8 cellular contexts compared by ENCODE assay signal in the genomic region with DNA sequence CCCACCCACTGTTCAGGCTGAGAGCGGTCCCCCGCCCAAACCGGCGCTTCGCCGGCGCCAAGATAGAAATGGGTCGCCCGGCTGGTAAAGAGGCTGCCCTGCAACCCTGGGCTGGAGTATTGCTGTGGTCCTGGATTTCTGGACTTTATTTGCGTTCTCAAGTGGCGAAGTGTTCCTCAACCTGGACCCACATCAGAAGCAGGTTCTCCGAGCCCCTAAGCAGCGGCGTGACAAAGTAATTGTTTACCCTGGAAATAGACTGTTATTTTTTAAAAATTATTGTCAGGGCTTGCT. TPM values are rescaled to one million over a fixed set of nuclear protein-coding genes. Genes with fewer than 3 reads are reported as not detected.
DNase-seq lines count a peak whose midpoint lies in the region; ATAC-seq, FAIRE-seq and TF ChIP-seq lines count a peak whose summit lies in the region.

No MANE protein-coding gene starts in this region.

- H3K9me3 ChIP-seq in CD4-positive, alpha-beta T cell (ENCODE audit: control insufficient read depth, low read length) = no peaks in the 10 kb centered on the region
- H3K9me3 ChIP-seq in HCT116 (ENCODE audit: control insufficient read depth in 1 of 2, insufficient read depth in 1 of 2, low read depth in 1 of 2, low read length in 2 of 2) (no peaks in the 10 kb centered on the region), SK-N-SH (no peaks in the 10 kb centered on the region)

- H3K4me2 ChIP-seq in HCT116 (ENCODE audit: low read length) = peak overlapping the region; percentile 78
- peak overlapping the region; percentile 86 for H3K4me2 ChIP-seq in SK-N-SH

- H3K27me3 ChIP-seq in CD4-positive, alpha-beta T cell (ENCODE audit: control insufficient read depth, insufficient read depth, low read length) = no peaks in the 10 kb centered on the region
- H3K27me3 ChIP-seq in HCT116 (ENCODE audit: insufficient read depth, low read length) (no peaks in the 10 kb centered on the region), SK-N-SH (ENCODE audit: insufficient read depth) (no peaks in the 10 kb centered on the region)

- no peaks in the 10 kb centered on the region for H3K9me3 Mint-ChIP-seq in CD4-positive, alpha-beta T cell
- H3K9me3 Mint-ChIP-seq in progenitor cell of endocrine pancreas (ENCODE audit: low read depth) = no peaks in the 10 kb centered on the region

- peak overlapping the region; percentile 94 for H3K4me3 Mint-ChIP-seq in CD4-positive, alpha-beta T cell
- H3K4me3 Mint-ChIP-seq in progenitor cell of endocrine pancreas (ENCODE audit: low read depth) = peak overlapping the region; percentile 88

- BruUV-seq in HCT116 (replicated peaks; lab: Mats Ljungman, UMichigan) = TSS peak; percentile 84

- no peak for ATAC-seq in CD4-positive, alpha-beta T cell (ENCODE audit: poor library complexity)
- peak; percentile 60 for ATAC-seq in HCT116

- WGBS in SK-N-SH (ENCODE audit: low lambda C conversion rate) = 4% methylated on average over 13 of the region's 14 CpGs

- H3K9me2 ChIP-seq in HCT116 (ENCODE audit: insufficient read depth) (no peaks in the 10 kb centered on the region), SK-N-SH (no peaks in the 10 kb centered on the region)

- RAD21 ChIA-PET in HCT116 (lab: Charles Lee; ENCODE audit: low non-redundant PET in 1 of 2, low total read pairs in 2 of 2, uncharacterized antibody in 2 of 2, unreplicated experiment in 2 of 2) = no interaction called here

- peak overlapping the region; percentile 79 to 87 for H3K4me3 ChIP-seq in HCT116 (replicated peaks in 1 of 2; ENCODE audit: low read depth in 1 of 2, low read length in 2 of 2)
- H3K4me3 ChIP-seq in SK-N-SH (ENCODE audit: low read depth in 2 of 2, low read length in 1 of 2) = peak overlapping the region; percentile 85 to 87
- H3K4me3 ChIP-seq in fibroblast of pulmonary artery (replicated peaks; ENCODE audit: low read depth, low read length) = peak overlapping the region; percentile 87

- H3K4me1 ChIP-seq in HCT116 (ENCODE audit: control insufficient read depth in 1 of 2, insufficient read depth in 2 of 2, low read length in 2 of 2) = peaks cover 7 to 20% of the 10 kb centered on the region in 2 experiments; a peak in 3 of 4 replicates
- H3K4me1 ChIP-seq in SK-N-SH (ENCODE audit: control insufficient read depth in 1 of 2, insufficient read depth in 2 of 2, low read depth in 1 of 2, low read length in 1 of 2) = peaks cover 4 to 6% of the 10 kb centered on the region in 2 experiments; a peak in 2 of 4 replicates

- H3K36me3 Mint-ChIP-seq in CD4-positive, alpha-beta T cell (ENCODE audit: low read depth) = peaks cover 5% of the 10 kb centered on the region
- peaks cover 1% of the 10 kb centered on the region for H3K36me3 Mint-ChIP-seq in progenitor cell of endocrine pancreas (ENCODE audit: insufficient read depth)

- peaks cover 39% of the 10 kb centered on the region for H3K4me1 Mint-ChIP-seq in CD4-positive, alpha-beta T cell (ENCODE audit: low read depth)
- peaks cover 13% of the 10 kb centered on the region for H3K4me1 Mint-ChIP-seq in progenitor cell of endocrine pancreas (ENCODE audit: low read depth)

- H4K20me1 ChIP-seq in HCT116 (ENCODE audit: insufficient read depth) (no peaks in the 10 kb centered on the region), SK-N-SH (ENCODE audit: insufficient read depth) (peaks cover 25% of the 10 kb centered on the region)

- POLR2A ChIA-PET in CD4-positive, alpha-beta T cell (lab: Charles Lee) = no interaction called here
- POLR2A ChIA-PET in HCT116 (lab: Charles Lee) = no interaction called here
- POLR2A ChIA-PET in SK-N-SH (lab: Yijun Ruan, JAX) = no interaction called here

- intact Hi-C loops in CD4-positive, alpha-beta T cell (cut with DNase I, micrococcal nuclease) = loop anchor here (2.0 to 10.0 kb wide), 5 partner anchors 56 to 464 kb away; partner anchors contain the start of gene GPD1L (in 1 of the 2)
- intact Hi-C loops in HCT116 (cut with micrococcal nuclease) = loop anchor here (5.0 kb wide), 1 partner anchor 179 kb away; the partner anchor contains the start of gene CMTM7

- CTCF ChIA-PET in CD4-positive, alpha-beta T cell (lab: Charles Lee) = no interaction called here
- CTCF ChIA-PET in HCT116 (lab: Charles Lee) (no interaction called here), SK-N-SH (lab: Yijun Ruan, JAX) (no interaction called here)

- H2AFZ ChIP-seq in HCT116 (ENCODE audit: low read depth, low read length, poor library complexity, severe bottlenecking) = peak overlapping the region; percentile 46
- H2AFZ ChIP-seq in SK-N-SH (ENCODE audit: low read depth) = peak overlapping the region; percentile 89

- TF ChIP-seq RAD21 in HCT116 (IDR thresholded peaks at IDR 0.05; ENCODE audit: low read depth) (no peak), SK-N-SH (IDR thresholded peaks at IDR 0.05; ENCODE audit: low read length) (no peak)

- H3K36me3 ChIP-seq in HCT116 (ENCODE audit: control insufficient read depth in 1 of 2, insufficient read depth in 2 of 2, low read length in 2 of 2) (peaks cover 0 to 3% of the 10 kb centered on the region in 2 experiments; a peak in 1 of 4 replicates), SK-N-SH (replicated peaks in 1 of 2; ENCODE audit: control insufficient read depth in 1 of 2, insufficient read depth in 2 of 2, low read length in 1 of 2) (peaks cover 0 to 6% of the 10 kb centered on the region in 2 experiments)

- H3K9ac ChIP-seq in HCT116 (ENCODE audit: low read length) (peak overlapping the region; percentile 92), SK-N-SH (peak overlapping the region; percentile 97)

- TF ChIP-seq CTCF in CD4-positive, alpha-beta T cell (IDR thresholded peaks at IDR 0.05) = no peak
- TF ChIP-seq CTCF in HCT116 (IDR thresholded peaks at IDR 0.05 in 2 of 3, conservative IDR thresholded peaks at IDR 0.05 in 1 of 3; ENCODE audit: borderline replicate concordance in 1 of 3, insufficient read depth in 1 of 3, low read depth in 2 of 3, low read length in 2 of 3) = no peak
- TF ChIP-seq CTCF in SK-N-SH (IDR thresholded peaks at IDR 0.05) = no peak
- TF ChIP-seq CTCF in fibroblast of pulmonary artery (IDR thresholded peaks at IDR 0.05; ENCODE audit: low read length, missing control alignments) = no peak
- TF ChIP-seq CTCF in progenitor cell of endocrine pancreas (IDR thresholded peaks at IDR 0.05; ENCODE audit: unreplicated experiment) = no peak

- FAIRE-seq in HTR-8/SVneo (lab: Jason Lieb, UNC) = no peak

- H3K27ac ChIP-seq in CD4-positive, alpha-beta T cell (ENCODE audit: low read depth, low read length) = peak overlapping the region; percentile 72
- H3K27ac ChIP-seq in HCT116 (ENCODE audit: low read depth, low read length) (peak overlapping the region; percentile 97), SK-N-SH (ENCODE audit: low read depth in 2 of 2, low read length in 1 of 2) (peak overlapping the region; percentile 89 to 90)

- TF ChIP-seq POLR2A in HCT116 (IDR thresholded peaks at IDR 0.05; ENCODE audit: borderline replicate concordance, extremely low read depth, insufficient read depth, insufficient read length) = no peak

- no peak for DNase-seq in CD4-positive, alpha-beta T cell
- DNase-seq in HCT116 (ENCODE audit: low read depth, low spot score) = no peak
- no peak for DNase-seq in SK-N-SH
- DNase-seq in fibroblast of pulmonary artery (ENCODE audit: low read depth) = no peak
- DNase-seq in progenitor cell of endocrine pancreas (ENCODE audit: low spot score, unreplicated experiment) = no peak
- DNase-seq in GM19240 (ENCODE audit: insufficient read length, low spot score) = no peak
- no peak for DNase-seq in inferior parietal cortex (ENCODE audit: extremely low spot score)
- no peak for DNase-seq in HTR-8/SVneo (ENCODE audit: insufficient read length, low spot score)

- peak overlapping the region; percentile 74 for H3K27ac Mint-ChIP-seq in CD4-positive, alpha-beta T cell
- H3K27ac Mint-ChIP-seq in progenitor cell of endocrine pancreas = peak overlapping the region; percentile 94

- H3K27me3 Mint-ChIP-seq in CD4-positive, alpha-beta T cell = no peaks in the 10 kb centered on the region
- H3K27me3 Mint-ChIP-seq in progenitor cell of endocrine pancreas = no peaks in the 10 kb centered on the region

- TF ChIP-seq EP300 in SK-N-SH (IDR thresholded peaks at IDR 0.05; ENCODE audit: borderline replicate concordance in 1 of 2, low read depth in 1 of 2, low read length in 1 of 2) = no peak

- peaks cover 38% of the 10 kb centered on the region for H3K79me2 ChIP-seq in HCT116 (ENCODE audit: insufficient read depth, low read length)
- peaks cover 43% of the 10 kb centered on the region for H3K79me2 ChIP-seq in SK-N-SH (ENCODE audit: insufficient read depth)

- peaks cover 5% of the 10 kb centered on the region for H3F3A ChIP-seq in SK-N-SH (replicated peaks; ENCODE audit: insufficient read depth)

TF ChIP-seq in HCT116, 20 proteins besides CTCF, POLR2A, EP300 and RAD21:
- no peak for TF ChIP-seq EZH2 (IDR thresholded peaks at IDR 0.05)
- TF ChIP-seq CBX3 (IDR thresholded peaks at IDR 0.05; ENCODE audit: low read depth) = no peak
- TF ChIP-seq POLR2AphosphoS5 (IDR thresholded peaks at IDR 0.05; ENCODE audit: low read depth, low read length) = no peak
- no peak for TF ChIP-seq ZNF274 (IDR thresholded peaks at IDR 0.05; ENCODE audit: low read depth, low read length)
- TF ChIP-seq JUND (IDR thresholded peaks at IDR 0.05) = no peak
- TF ChIP-seq CEBPB (IDR thresholded peaks at IDR 0.05; ENCODE audit: low read depth) = no peak
- TF ChIP-seq YY1 (IDR thresholded peaks at IDR 0.05; ENCODE audit: extremely low read depth, insufficient replicate concordance, low read depth, low read length) = no peak

TF ChIP-seq in SK-N-SH, 30 proteins besides CTCF, POLR2A, EP300 and RAD21:
- TF ChIP-seq NRF1 (IDR thresholded peaks at IDR 0.05; ENCODE audit: low read depth, low read length) = no peak
- TF ChIP-seq FOXJ3 (CRISPR knock-in tag; IDR thresholded peaks at IDR 0.05) = 0 out of 2 replicates have a peak, but pooled peaks have one; percentile 32

RNA-seq across cellular contexts. Expression of gene DYNC1LI1, which starts 0.5 kb away (rescaled TPM):
- 10 to 100 TPM; 28.1 to 28.3 TPM for total RNA-seq in CD4-positive, alpha-beta T cell
- total RNA-seq in HCT116 (2021; ENCODE audit: unreplicated experiment) = 39.4 TPM
- 17.9 and 22.1 TPM in 2 replicates for polyA plus RNA-seq in HCT116 (2012)
- polyA plus RNA-seq in SK-N-SH (2012; rRNA removed) = 15.4 and 16.9 TPM in 2 replicates
- polyA plus RNA-seq in SK-N-SH (2012; cell fraction: cytosol; rRNA removed) = 21.2 and 33.6 TPM in 2 replicates
- polyA plus RNA-seq in SK-N-SH (2012; cell fraction: nucleus; rRNA removed) = 17.8 and 19.0 TPM in 2 replicates
- 43.8 and 49.2 TPM in 2 replicates for total RNA-seq in progenitor cell of endocrine pancreas
